1 cellular context compared by ENCODE assay signal in the genomic region with DNA sequence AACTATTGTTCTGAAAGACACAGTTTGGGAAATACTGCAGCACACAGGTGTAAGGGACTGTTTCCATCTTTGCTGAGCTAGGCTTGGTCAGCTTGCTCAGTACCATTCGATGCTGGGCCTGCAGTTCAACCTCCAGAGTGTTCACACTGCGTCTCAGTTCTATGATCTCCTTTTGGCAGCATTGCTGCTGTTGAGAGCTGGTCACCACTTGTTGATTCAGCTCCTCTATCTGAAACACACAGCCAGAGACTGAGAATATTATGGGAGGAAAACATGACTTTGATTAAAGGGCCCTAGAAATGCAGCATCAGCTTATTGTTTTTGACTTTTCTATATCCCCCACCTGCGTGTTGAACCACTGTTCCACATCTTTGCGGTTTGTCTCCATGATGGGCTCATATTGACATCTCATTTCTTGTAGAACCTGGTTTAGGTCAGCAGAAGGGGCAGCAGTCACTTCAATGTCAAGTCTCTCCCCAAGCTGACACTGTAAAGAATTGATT.
TF ChIP-seq lines count a peak whose summit lies in the region.

No MANE protein-coding gene starts in this region.

TF ChIP-seq in HepG2, 621 proteins besides CTCF, POLR2A, EP300 and RAD21:
- TF ChIP-seq MAFK (conservative IDR thresholded peaks at IDR 0.05 in 1 of 2, IDR thresholded peaks at IDR 0.05 in 1 of 2; ENCODE audit: low read length in 2 of 2): peak; percentile 38 to 68; a peak in 2 of 4 replicates
- no peak for TF ChIP-seq NR2F6 (IDR thresholded peaks at IDR 0.05)
- no peak for TF ChIP-seq NR2F6 (CRISPR knock-in tag; IDR thresholded peaks at IDR 0.05)
- TF ChIP-seq MAFF (IDR thresholded peaks at IDR 0.05; ENCODE audit: low read depth, low read length): peak; percentile 45
